24 cellular contexts compared by ENCODE assay signal in the genomic region with DNA sequence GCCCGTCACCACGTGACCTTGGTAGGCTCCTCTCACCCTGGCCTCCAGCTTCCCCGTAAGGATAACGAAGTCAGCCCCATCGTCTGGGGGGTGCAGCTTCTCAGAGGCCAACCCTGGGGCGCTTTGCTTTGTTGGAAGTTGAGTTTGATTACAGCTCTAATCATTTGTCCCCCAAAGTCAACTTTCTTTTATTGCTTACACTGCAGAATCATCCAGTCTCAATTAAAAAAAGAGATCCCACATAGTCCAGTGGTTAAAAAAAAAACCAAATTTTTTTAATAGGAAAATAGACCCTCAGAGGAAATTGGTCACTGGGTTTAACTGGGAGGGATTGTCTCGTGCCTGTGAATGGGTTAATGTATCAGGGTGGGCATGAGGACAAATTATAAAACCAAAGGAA. TPM values are rescaled to one million over a fixed set of nuclear protein-coding genes. Genes with fewer than 3 reads are reported as not detected.
DNase-seq lines count a peak whose midpoint lies in the region; ATAC-seq and TF ChIP-seq lines count a peak whose summit lies in the region.
"Had no signal": no experiment of that assay in that cellular context is flagged by ENCODE, and none has a peak within 500 bp of the region (broad histone marks: within the 10 kb centered on the region; RNA-seq: fewer than 3 reads in every experiment).

No MANE protein-coding gene starts in this region.

- H3K4me1 ChIP-seq in heart right ventricle = peaks cover 6 to 37% (median 19%) of the 10 kb centered on the region in 9 donors
- H3K4me1 ChIP-seq in IMR-90 (ENCODE audit: control insufficient read depth, insufficient read depth, low read length) = no peaks in the 10 kb centered on the region
- H3K4me1 ChIP-seq in skeletal muscle tissue (ENCODE audit: control insufficient read depth in 3 of 3, insufficient read depth in 3 of 3, low read length in 3 of 3) = peaks cover 47 to 50% (median 47%) of the 10 kb centered on the region in 3 donors
- H3K4me1 ChIP-seq in trophoblast cell (ENCODE audit: control insufficient read depth in 1 of 2, insufficient read depth in 2 of 2, low read length in 2 of 2) = peaks cover 0 to 7% of the 10 kb centered on the region in 2 experiments

- POLR2A ChIA-PET in IMR-90 (lab: Charles Lee; ENCODE audit: unreplicated experiment) = no interaction called here

- H4K20me1 ChIP-seq in IMR-90 (ENCODE audit: insufficient read depth, low read length) = no peaks in the 10 kb centered on the region
- H4K20me1 ChIP-seq: BLaER1 had no signal

- H3K9me3 ChIP-seq in heart right ventricle = no peaks in the 10 kb centered on the region
- peaks cover 20% of the 10 kb centered on the region for H3K9me3 ChIP-seq in IMR-90 (ENCODE audit: control insufficient read depth, insufficient read depth, low read length)
- no peaks in the 10 kb centered on the region for H3K9me3 ChIP-seq in skeletal muscle tissue (ENCODE audit: control insufficient read depth in 3 of 3, low read length in 3 of 3)
- H3K9me3 ChIP-seq in trophoblast cell (ENCODE audit: insufficient read depth, low read depth, low read length) = no peaks in the 10 kb centered on the region

- peak overlapping the region; percentile 44 for H3K4me3 Mint-ChIP-seq in glutamatergic neuron (ENCODE audit: unreplicated experiment)
- H3K4me3 Mint-ChIP-seq: CD4-positive, CD25-positive, alpha-beta regulatory T cell had no signal

- H3K4me3 ChIP-seq in heart right ventricle (no peak overlapping the region), IMR-90 (ENCODE audit: insufficient read depth, low read depth, low read length) (no peak overlapping the region), skeletal muscle tissue (ENCODE audit: low read length in 3 of 3) (peak overlapping the region; percentile 34 to 69 (median 38)), trophoblast cell (ENCODE audit: low read depth, low read length) (no peak overlapping the region)
- H3K4me3 ChIP-seq: BLaER1, GM23248 had no signal

- H4K5ac ChIP-seq in IMR-90 (ENCODE audit: low read depth, low read length) = no peak overlapping the region

- no peak for DNase-seq in heart right ventricle
- no peak for DNase-seq in cardiac septum (ENCODE audit: low spot score)
- no peak for DNase-seq in IMR-90
- DNase-seq in glutamatergic neuron = no peak
- DNase-seq in trophoblast cell = no peak
- DNase-seq in left lobe of liver (ENCODE audit: low spot score) = no peak
- DNase-seq: CD4-positive, CD25-positive, alpha-beta regulatory T cell; GM23248; Kasumi-1; NCI-H1092 treated with DMSO at 0.1 percent for 48 hours; NCI-H1436; NCI-H187; NCI-H2081 treated with DMSO at 0.1 percent for 48 hours; NCI-H2171; NCI-H226; NCI-H510A; NCI-H69 had no signal

- H2BK20ac ChIP-seq in IMR-90 (ENCODE audit: low read depth, low read length) = no peak overlapping the region

- H3K27ac Mint-ChIP-seq in glutamatergic neuron (ENCODE audit: unreplicated experiment) = peak overlapping the region; percentile 45
- H3K27ac Mint-ChIP-seq: CD4-positive, CD25-positive, alpha-beta regulatory T cell had no signal

- no peak overlapping the region for H2BK12ac ChIP-seq in trophoblast cell (ENCODE audit: low read length)

- no TSS peak for BruUV-seq in IMR-90 (replicated peaks; lab: Mats Ljungman, UMichigan)

- H2BK120ac ChIP-seq in IMR-90 (ENCODE audit: low read depth, low read length) = no peak overlapping the region
- no peak overlapping the region for H2BK120ac ChIP-seq in trophoblast cell (ENCODE audit: insufficient read depth, low read length, poor library complexity)

- no peak overlapping the region for H2AK9ac ChIP-seq in IMR-90 (replicated peaks; ENCODE audit: low read depth, low read length, poor library complexity)

- TF ChIP-seq RAD21 in IMR-90 (IDR thresholded peaks at IDR 0.05; ENCODE audit: low read length) = no peak

- H4K91ac ChIP-seq in IMR-90 (ENCODE audit: insufficient read depth, low read depth, low read length) (no peak overlapping the region), trophoblast cell (ENCODE audit: low read depth, low read length) (no peak overlapping the region)

- H3K36me3 ChIP-seq in heart right ventricle (no peaks in the 10 kb centered on the region), IMR-90 (ENCODE audit: control insufficient read depth, insufficient read depth, low read length) (no peaks in the 10 kb centered on the region), skeletal muscle tissue (ENCODE audit: control insufficient read depth in 3 of 3, insufficient read depth in 3 of 3, low read length in 3 of 3) (no peaks in the 10 kb centered on the region), trophoblast cell (ENCODE audit: control insufficient read depth in 1 of 2, insufficient read depth in 2 of 2, low read length in 2 of 2) (no peaks in the 10 kb centered on the region)
- H3K36me3 ChIP-seq: BLaER1 had no signal

- dilution Hi-C loops in IMR-90 (cut with HindIII; ENCODE audit: low sequenced_read_pairs, unreplicated experiment) = no loop called here

- H3K18ac ChIP-seq in IMR-90 (ENCODE audit: low read depth, low read length) = no peak overlapping the region
- no peak overlapping the region for H3K18ac ChIP-seq in trophoblast cell (ENCODE audit: low read length)

- no peak overlapping the region for H3K23ac ChIP-seq in IMR-90 (ENCODE audit: low read depth, low read length)
- H3K23ac ChIP-seq in trophoblast cell (ENCODE audit: low read length) = no peak overlapping the region

- H3K79me1 ChIP-seq in IMR-90 (ENCODE audit: low read depth in 1 of 2, low read length in 2 of 2) (no peaks in the 10 kb centered on the region), trophoblast cell (ENCODE audit: low read length) (no peaks in the 10 kb centered on the region)

- H4K12ac ChIP-seq in trophoblast cell (ENCODE audit: low read depth, low read length) = no peak overlapping the region

- H3K79me2 ChIP-seq in trophoblast cell (ENCODE audit: control insufficient read depth, insufficient read depth, low read length, poor library complexity) = no peaks in the 10 kb centered on the region

- no peak overlapping the region for H3K4me2 ChIP-seq in IMR-90 (ENCODE audit: low read depth, low read length)
- no peak overlapping the region for H3K4me2 ChIP-seq in trophoblast cell (ENCODE audit: low read length)
- H3K4me2 ChIP-seq: BLaER1 had no signal

- H2AK5ac ChIP-seq in IMR-90 (ENCODE audit: low read depth, low read length) = no peak overlapping the region
- H2AK5ac ChIP-seq in trophoblast cell (ENCODE audit: low read length) = no peak overlapping the region

- peaks cover 6% of the 10 kb centered on the region for H3K9me3 Mint-ChIP-seq in glutamatergic neuron (ENCODE audit: unreplicated experiment)

- H3K14ac ChIP-seq in IMR-90 (replicated peaks; ENCODE audit: low read depth, low read length) = no peak overlapping the region
- H3K14ac ChIP-seq in trophoblast cell (ENCODE audit: low read length) = no peak overlapping the region

- intact Hi-C loops in heart right ventricle (cut with DNase I) (loop anchor here in 1 of 10 donors (5.0 kb wide), 1 partner anchor 37 kb away; no protein-coding TSS in a partner anchor), cardiac septum (cut with DNase I) (no loop called here), IMR-90 (cut with micrococcal nuclease) (no loop called here)

- H3K27ac ChIP-seq in heart right ventricle = peak overlapping the region in 9 of 10 donors; percentile 21 to 83 (median 69)
- no peak overlapping the region for H3K27ac ChIP-seq in IMR-90 (ENCODE audit: insufficient read depth, low read length)
- H3K27ac ChIP-seq in skeletal muscle tissue (ENCODE audit: low read depth, low read length) = peak overlapping the region; percentile 89
- H3K27ac ChIP-seq in trophoblast cell (ENCODE audit: low read depth, low read length) = no peak overlapping the region
- H3K27ac ChIP-seq: BLaER1, GM23248, HL-60 had no signal

- no peak for ATAC-seq in heart right ventricle
- no peak for ATAC-seq in IMR-90 (ENCODE audit: low read depth)
- ATAC-seq in left lobe of liver = no peak

- no peak overlapping the region for H2BK15ac ChIP-seq in IMR-90 (ENCODE audit: low read depth, low read length)

- H3K4me1 Mint-ChIP-seq in glutamatergic neuron (ENCODE audit: low read depth, unreplicated experiment) = peaks cover 15% of the 10 kb centered on the region
- H3K4me1 Mint-ChIP-seq: CD4-positive, CD25-positive, alpha-beta regulatory T cell had no signal

- CTCF ChIA-PET in IMR-90 (lab: Yijun Ruan, JAX) = no interaction called here

- TF ChIP-seq CTCF in heart right ventricle (IDR thresholded peaks at IDR 0.05) = no peak
- TF ChIP-seq CTCF in IMR-90 (conservative IDR thresholded peaks at IDR 0.05; ENCODE audit: low read depth, low read length) = no peak
- no peak for TF ChIP-seq CTCF in glutamatergic neuron (IDR thresholded peaks at IDR 0.05; ENCODE audit: partially characterized antibody, unreplicated experiment)

- H3K9ac ChIP-seq in IMR-90 (ENCODE audit: low read depth, low read length) = no peak overlapping the region
- peak overlapping the region; percentile 75 to 94 (median 92) for H3K9ac ChIP-seq in skeletal muscle tissue (ENCODE audit: low read depth in 1 of 3, low read length in 3 of 3)
- no peak overlapping the region for H3K9ac ChIP-seq in trophoblast cell (ENCODE audit: low read length)
- H3K9ac ChIP-seq: BLaER1, GM23248 had no signal

- 93 to 96% methylated on average over 7 of the region's 7 CpGs for WGBS in heart right ventricle, 2 donors
- WGBS in IMR-90 (ENCODE audit: extremely low coverage in 2 of 2, insufficient read length in 1 of 2), 2 experiments = no CpG with 5 or more reads among the region's 7 CpGs
- WGBS in trophoblast cell (ENCODE audit: extremely low coverage, insufficient coverage, insufficient read length) = no CpG with 5 or more reads among the region's 7 CpGs

- no peak overlapping the region for H2AFZ ChIP-seq in IMR-90 (replicated peaks; ENCODE audit: low read length, poor library complexity)
- H2AFZ ChIP-seq in trophoblast cell (ENCODE audit: insufficient read depth, low read length, poor library complexity) = no peak overlapping the region
- H2AFZ ChIP-seq: GM23248 had no signal

- no peak overlapping the region for H3K56ac ChIP-seq in IMR-90 (ENCODE audit: extremely low read depth, insufficient read depth, low read length)

- no peak overlapping the region for H2BK5ac ChIP-seq in IMR-90 (ENCODE audit: low read depth, low read length, poor library complexity, severe bottlenecking)
- no peak overlapping the region for H2BK5ac ChIP-seq in trophoblast cell (ENCODE audit: low read depth, low read length, poor library complexity)

- H3K9me1 ChIP-seq in IMR-90 (ENCODE audit: insufficient read depth, low read length) = no peaks in the 10 kb centered on the region

- H3K4ac ChIP-seq in IMR-90 (ENCODE audit: low read depth, low read length) (no peak overlapping the region), trophoblast cell (ENCODE audit: low read depth, low read length) (no peak overlapping the region)

- H3K27me3 Mint-ChIP-seq in glutamatergic neuron (ENCODE audit: unreplicated experiment) = peaks cover 7% of the 10 kb centered on the region

- no peak overlapping the region for H4K8ac ChIP-seq in IMR-90 (ENCODE audit: low read depth in 2 of 2, low read length in 2 of 2)
- H4K8ac ChIP-seq in trophoblast cell (ENCODE audit: low read depth, low read length) = no peak overlapping the region

- H3K36me3 Mint-ChIP-seq in glutamatergic neuron (ENCODE audit: unreplicated experiment) = no peaks in the 10 kb centered on the region
- H3K36me3 Mint-ChIP-seq: CD4-positive, CD25-positive, alpha-beta regulatory T cell had no signal

- TF ChIP-seq POLR2A in IMR-90 (IDR thresholded peaks at IDR 0.05; ENCODE audit: low read depth, low read length) = no peak

- H3K27me3 ChIP-seq in heart right ventricle (peaks cover 0 to 8% (median 0%) of the 10 kb centered on the region in 7 donors), IMR-90 (ENCODE audit: control insufficient read depth, insufficient read depth, low read length) (no peaks in the 10 kb centered on the region), skeletal muscle tissue (ENCODE audit: control insufficient read depth in 3 of 3, insufficient read depth in 3 of 3, low read length in 3 of 3) (no peaks in the 10 kb centered on the region), trophoblast cell (ENCODE audit: insufficient read depth, low read length) (peaks cover 3% of the 10 kb centered on the region)
- H3K27me3 ChIP-seq: BLaER1 had no signal

- in situ Hi-C loops in IMR-90 (cut with MboI; ENCODE audit: low sequenced_read_pairs) = no loop called here

RNA-seq across cellular contexts. Expression of a gene that starts 7.8 kb away (rescaled TPM):
- total RNA-seq in heart right ventricle = 10 to 100 TPM; 28.0 to 41.0 (median 32.5) TPM
- polyA plus RNA-seq in heart right ventricle = 10 to 100 TPM; 29.5 to 38.2 TPM
- total RNA-seq in cardiac septum = 31.7 TPM
- total RNA-seq in IMR-90 (2012; rRNA removed) = not detected in 2 replicates
- polyA plus RNA-seq in IMR-90 (2012; rRNA removed) = not detected in 2 replicates
- polyA plus RNA-seq in IMR-90 (2012; cell fraction: cytosol; rRNA removed) = 0.03 and 0.17 TPM in 2 replicates
- polyA plus RNA-seq in IMR-90 (2012; cell fraction: nucleus; rRNA removed; ENCODE audit: low replicate concordance) = not detected in 2 replicates
- total RNA-seq in glutamatergic neuron (ENCODE audit: unreplicated experiment) = 93.3 TPM
- 44.4 TPM for total RNA-seq in skeletal muscle tissue
- 26.2 and 26.4 TPM in 2 replicates for polyA plus RNA-seq in trophoblast cell (2013)
- total RNA-seq in left lobe of liver = 243 TPM
- total RNA-seq: CD4-positive, CD25-positive, alpha-beta regulatory T cell had no signal
- polyA plus RNA-seq: CD4-positive, CD25-positive, alpha-beta regulatory T cell had no signal

RNA-seq across cellular contexts. Expression of a gene that starts 42.3 kb away (rescaled TPM):
- 10 to 100 TPM in 1 of 10 donors, 1 to 10 TPM in 4, under 1 TPM in 5; 0.38 to 13.1 (median 1.4) TPM for total RNA-seq in heart right ventricle
- 1 to 10 TPM in 1 of 2 donors, under 1 TPM in 1; 0.95 to 1.9 TPM for polyA plus RNA-seq in heart right ventricle
- 2.6 TPM for total RNA-seq in cardiac septum
- total RNA-seq in IMR-90 (2012; rRNA removed) = not detected in 2 replicates
- polyA plus RNA-seq in IMR-90 (2012; rRNA removed) = not detected in 2 replicates
- not detected in 2 replicates for polyA plus RNA-seq in IMR-90 (2012; cell fraction: cytosol; rRNA removed)
- polyA plus RNA-seq in IMR-90 (2012; cell fraction: nucleus; rRNA removed; ENCODE audit: low replicate concordance) = not detected in 2 replicates
- total RNA-seq in glutamatergic neuron (ENCODE audit: unreplicated experiment) = 0.25 TPM
- total RNA-seq in skeletal muscle tissue = 1.0 TPM
- polyA plus RNA-seq in trophoblast cell (2013) = 0.26 and 0.30 TPM in 2 replicates
- 3.8 TPM for total RNA-seq in left lobe of liver
- total RNA-seq: A172, GM23248, M059J had no signal
- polyA plus RNA-seq: AG04450, GM23248 had no signal

RNA-seq across cellular contexts. Expression of a gene that starts 56.8 kb away (rescaled TPM):
- total RNA-seq in heart right ventricle (under 1 TPM in 1 of 10 donors, not detected in 9; 0.70 TPM), cardiac septum (0.16 TPM), IMR-90 (2012; rRNA removed) (not detected in 2 replicates), glutamatergic neuron (ENCODE audit: unreplicated experiment) (20.7 TPM), skeletal muscle tissue (not detected), left lobe of liver (not detected)
- polyA plus RNA-seq in heart right ventricle (not detected), IMR-90 (2012; rRNA removed) (not detected in 2 replicates)
- polyA plus RNA-seq in IMR-90 (2012; cell fraction: cytosol; rRNA removed) = not detected in 2 replicates
- polyA plus RNA-seq in IMR-90 (2012; cell fraction: nucleus; rRNA removed; ENCODE audit: low replicate concordance) = not detected in 2 replicates
- not detected in 2 replicates for polyA plus RNA-seq in trophoblast cell (2013)
- total RNA-seq: A172; CD4-positive, CD25-positive, alpha-beta regulatory T cell; GM23248; H7; M059J had no signal
- polyA plus RNA-seq: AG04450; CD4-positive, CD25-positive, alpha-beta regulatory T cell; GM23248 had no signal

Comparison
In these comparisons a context has a peak if more than half of its experiments do, and no peak if none do; other contexts are left out.
1. H3K27ac ChIP-seq: peak in heart right ventricle (9 of 10) and skeletal muscle tissue (single experiment); none in IMR-90 (single experiment) and trophoblast cell (single experiment).
2. H3K4me3 ChIP-seq: peak in skeletal muscle tissue (3 of 3); none in heart right ventricle (0 of 10), IMR-90 (single experiment) and trophoblast cell (single experiment).
3. H3K9ac ChIP-seq: peak in skeletal muscle tissue (3 of 3); none in IMR-90 (single experiment) and trophoblast cell (single experiment).
4. RNA of a gene that starts 7.8 kb away (total RNA-seq): 243 TPM in left lobe of liver (single experiment), 93.3 TPM in glutamatergic neuron (single experiment), 44.4 TPM in skeletal muscle tissue (single experiment), 28.0 to 41.0 TPM in heart right ventricle and 31.7 TPM in cardiac septum (single experiment); not detected in IMR-90; every median in the first group is over 10 times any median in the second.
5. RNA of a gene that starts 56.8 kb away (total RNA-seq): 20.7 TPM in glutamatergic neuron (single experiment); 0.16 TPM in cardiac septum (single experiment), not detected in left lobe of liver (single experiment), 0.70 TPM in heart right ventricle, not detected in IMR-90 and not detected in skeletal muscle tissue (single experiment); every median in the first group is over 10 times any median in the second.